20 cellular contexts compared by ENCODE assay signal in the genomic region with DNA sequence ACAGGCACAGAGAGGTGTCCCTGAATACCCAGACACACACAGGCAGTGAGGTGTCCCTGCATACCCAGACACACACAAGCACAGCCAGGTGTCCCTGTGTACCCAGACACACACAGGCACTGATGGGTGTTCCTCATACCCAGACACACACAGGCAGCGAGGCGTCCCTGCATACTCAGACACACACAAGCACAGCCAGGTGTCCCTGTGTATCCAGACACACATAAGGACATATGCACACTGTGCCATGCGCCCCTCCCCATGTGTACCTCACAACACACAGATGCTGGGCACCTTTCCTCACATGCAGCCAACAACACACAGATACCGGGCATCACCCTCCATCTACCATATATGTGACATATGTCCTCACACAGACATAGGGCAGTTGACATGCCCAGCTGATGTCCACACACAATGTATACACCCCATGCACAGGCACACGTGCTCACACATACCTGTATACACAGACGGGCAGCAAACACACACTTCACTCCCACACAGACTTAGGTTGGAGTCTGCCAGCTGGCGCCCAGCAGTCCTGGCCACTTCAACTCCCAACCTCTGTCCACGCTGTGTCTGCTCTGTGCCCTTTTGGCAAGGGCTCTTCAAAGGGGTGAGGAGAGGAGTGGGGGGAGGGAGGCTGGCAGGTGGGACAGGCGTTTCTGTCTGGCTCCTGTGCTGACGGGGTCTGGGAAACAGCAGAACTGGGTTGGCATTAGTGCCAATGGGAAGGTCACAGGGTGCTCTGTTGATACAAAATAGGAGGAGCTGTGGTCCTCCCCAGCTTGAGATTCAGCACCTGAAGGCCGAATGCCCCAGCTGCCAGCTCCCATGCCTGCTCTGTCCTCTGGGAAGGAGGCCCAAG.
DNase-seq lines count a peak whose midpoint lies in the region; ATAC-seq, FAIRE-seq and TF ChIP-seq lines count a peak whose summit lies in the region.
"Had no signal": no experiment of that assay in that cellular context is flagged by ENCODE, and none has a peak within 500 bp of the region (broad histone marks: within the 10 kb centered on the region; RNA-seq: fewer than 3 reads in every experiment).

No MANE protein-coding gene starts in this region.

- no peaks in the 10 kb centered on the region for H3K4me1 ChIP-seq in H1 (replicated peaks in 1 of 4; ENCODE audit: control insufficient read depth in 3 of 4, insufficient read depth in 4 of 4, low read length in 3 of 4)

- TF ChIP-seq RAD21 in H1 (IDR thresholded peaks at IDR 0.05 in 1 of 2, conservative IDR thresholded peaks at IDR 0.05 in 1 of 2; ENCODE audit: low read depth in 2 of 2, low read length in 2 of 2), result no peak

- no peaks in the 10 kb centered on the region for H3K4me1 Mint-ChIP-seq in natural killer cell treated with Interleukin-12 subunit alpha and Interleukin-12 subunit beta and Interleukin-15 and Interleukin-18, amount 100 ng/mL, for 72 hours (ENCODE audit: low read depth in 2 of 2)

- H4K91ac ChIP-seq in H1 (replicated peaks; ENCODE audit: insufficient read length, low read length), result no peak overlapping the region

- H4K8ac ChIP-seq in H1 (ENCODE audit: extremely low read depth, insufficient read depth, low read length), result no peak overlapping the region; the same call in 1 of the 2 replicates

- no peak overlapping the region for H4K5ac ChIP-seq in H1 (ENCODE audit: insufficient read length, low read depth, low read length)

- H3K36me3 ChIP-seq in H1 (ENCODE audit: control insufficient read depth in 2 of 4, insufficient read depth in 4 of 4, low read length in 3 of 4), result no peaks in the 10 kb centered on the region

- no peak for FAIRE-seq in H1 (lab: Jason Lieb, UNC)
- FAIRE-seq: A204.1, GM12892, K562 had no signal

- no peak overlapping the region for H3K4me3 ChIP-seq in H1 (ENCODE audit: extremely low read depth in 1 of 4, insufficient read depth in 2 of 4, low read depth in 3 of 4, low read length in 4 of 4)
- H3K4me3 ChIP-seq: K562, PC-9, SK-N-MC had no signal

- no peak overlapping the region for H2BK120ac ChIP-seq in H1 (replicated peaks; ENCODE audit: low read depth, low read length)

- H4K20me1 ChIP-seq in H1 (replicated peaks in 1 of 2; ENCODE audit: control insufficient read depth in 1 of 2, insufficient read depth in 2 of 2, low read length in 2 of 2), result no peaks in the 10 kb centered on the region

- no peak for TF ChIP-seq EP300 in H1 (IDR thresholded peaks at IDR 0.05; ENCODE audit: borderline replicate concordance in 1 of 2, low read depth in 2 of 2, low read length in 2 of 2)

- H3K4ac ChIP-seq in H1 (replicated peaks; ENCODE audit: insufficient read length, low read depth, low read length), result no peak overlapping the region

- no peaks in the 10 kb centered on the region for H3K79me1 ChIP-seq in H1 (ENCODE audit: low read depth, low read length)

- peaks cover 5 to 19% of the 10 kb centered on the region in 2 donors for H3K27me3 Mint-ChIP-seq in natural killer cell treated with Interleukin-12 subunit alpha and Interleukin-12 subunit beta and Interleukin-15 and Interleukin-18, amount 100 ng/mL, for 72 hours

- H3K27me3 ChIP-seq in H1 (replicated peaks in 1 of 4; ENCODE audit: control insufficient read depth in 3 of 4, extremely low read depth in 1 of 4, insufficient read depth in 3 of 4, low read length in 3 of 4), result no peaks in the 10 kb centered on the region; a peak in 3 of 7 replicates

- peak overlapping the region; percentile 65; the same call in 1 of the 2 replicates for H2AK5ac ChIP-seq in H1 (ENCODE audit: low read depth, low read length)

- POLR2A ChIA-PET in H1 (lab: Charles Lee; ENCODE audit: partially characterized antibody), result no interaction called here

- H3K23ac ChIP-seq in H1 (ENCODE audit: insufficient read length), result no peak overlapping the region

- 89% methylated on average over 11 of the region's 11 CpGs; no CpG with 5 or more reads in 1 of the 2 experiments for WGBS in H1 (ENCODE audit: extremely low coverage in 1 of 2, insufficient coverage in 1 of 2, insufficient read length in 1 of 2, insufficient replicate concordance in 2 of 2, low coverage in 1 of 2, low lambda C conversion rate in 2 of 2, missing lambda C conversion rate in 1 of 2), 2 experiments

- no peak overlapping the region for H3K18ac ChIP-seq in H1 (ENCODE audit: extremely low read depth, low read length)

- H3K36me3 Mint-ChIP-seq in natural killer cell treated with Interleukin-12 subunit alpha and Interleukin-12 subunit beta and Interleukin-15 and Interleukin-18, amount 100 ng/mL, for 72 hours, result no peaks in the 10 kb centered on the region

- no peak overlapping the region for H3K14ac ChIP-seq in H1 (ENCODE audit: insufficient read length)

- TF ChIP-seq CTCF in H1 (IDR thresholded peaks at IDR 0.05; ENCODE audit: control extremely low read depth in 1 of 3, insufficient read depth in 1 of 3, low read depth in 1 of 3, low read length in 3 of 3), result no peak

- no peak overlapping the region for H2BK5ac ChIP-seq in H1 (ENCODE audit: low read depth, low read length)

- peak; percentile 10 to 33 for ATAC-seq in natural killer cell treated with Interleukin-12 subunit alpha and Interleukin-12 subunit beta and Interleukin-15 and Interleukin-18, amount 100 ng/mL, for 72 hours
- ATAC-seq in GM19455 (IDR thresholded peaks at IDR 0.05; ENCODE audit: unreplicated experiment), result no peak
- ATAC-seq: K562 had no signal

- no peak for TF ChIP-seq POLR2A in H1 (IDR thresholded peaks at IDR 0.05; ENCODE audit: control extremely low read depth in 1 of 2, low read depth in 2 of 2, low read length in 2 of 2)

- no peaks in the 10 kb centered on the region for H3K9me3 ChIP-seq in H1 (ENCODE audit: insufficient read depth in 2 of 2, low read depth in 1 of 2, low read length in 1 of 2)

- no peak overlapping the region for H2BK12ac ChIP-seq in H1 (ENCODE audit: low read depth, low read length)

- no peaks in the 10 kb centered on the region for H3K23me2 ChIP-seq in H1 (ENCODE audit: low read depth, low read length)

- no peak overlapping the region for H2AFZ ChIP-seq in H1 (ENCODE audit: low read length)
- H2AFZ ChIP-seq: PC-9 had no signal

- H3K79me2 ChIP-seq in H1 (ENCODE audit: control insufficient read depth in 1 of 2, insufficient read depth in 2 of 2, low read length in 2 of 2), result no peaks in the 10 kb centered on the region

- no peaks in the 10 kb centered on the region for H3K9me3 Mint-ChIP-seq in natural killer cell treated with Interleukin-12 subunit alpha and Interleukin-12 subunit beta and Interleukin-15 and Interleukin-18, amount 100 ng/mL, for 72 hours

- no peak overlapping the region for H3K4me2 ChIP-seq in H1 (ENCODE audit: insufficient read depth in 1 of 2, low read depth in 2 of 2, low read length in 2 of 2)
- H3K4me2 ChIP-seq: PC-9 had no signal

- DNase-seq in DMS79 treated with DMSO at 0.1 percent for 48 hours (lab: John Stamatoyannopoulos, UW), result peak; percentile 50
- DNase-seq in DMS79 (lab: John Stamatoyannopoulos, UW), result no peak
- peak; percentile 50 for DNase-seq in NCI-H1105 (lab: John Stamatoyannopoulos, UW)
- DNase-seq in H1 (ENCODE audit: low read depth in 1 of 2, low spot score in 2 of 2), result no peak
- peak; percentile 44 for DNase-seq in natural killer cell treated with Interleukin-12 subunit alpha and Interleukin-12 subunit beta and Interleukin-15 and Interleukin-18, amount 100 ng/mL, for 72 hours (ENCODE audit: low spot score)
- DNase-seq in amniotic stem cell (lab: John Stamatoyannopoulos, UW), result no peak
- DNase-seq in NCI-H345 (lab: John Stamatoyannopoulos, UW), result no peak
- DNase-seq: COR-L47, DND-41, GDM1, NCI-H1694 treated with DMSO at 0.1 percent for 48 hours, NCI-H2171, NCI-H526, PC-9 had no signal

- H3K27ac ChIP-seq in H1 (ENCODE audit: low read depth, low read length), result no peak overlapping the region
- H3K27ac ChIP-seq: C4-2B, PC-9, SK-N-MC had no signal

- H3K4me3 Mint-ChIP-seq in natural killer cell treated with Interleukin-12 subunit alpha and Interleukin-12 subunit beta and Interleukin-15 and Interleukin-18, amount 100 ng/mL, for 72 hours, result no peak overlapping the region

- H3K27ac Mint-ChIP-seq in natural killer cell treated with Interleukin-12 subunit alpha and Interleukin-12 subunit beta and Interleukin-15 and Interleukin-18, amount 100 ng/mL, for 72 hours, result no peak overlapping the region

- no peak overlapping the region for H3K9ac ChIP-seq in H1 (replicated peaks in 1 of 4; ENCODE audit: extremely low read depth in 1 of 4, low read depth in 3 of 4, low read length in 3 of 4)

- CTCF ChIA-PET in H1 (lab: Charles Lee; ENCODE audit: partially characterized antibody), result interaction anchor here (0.6 to 0.8 kb wide), 2 partner anchors 77 to 120 kb away, joined by 3 to 4 read pairs; no protein-coding TSS in a partner anchor

- H2BK15ac ChIP-seq in H1 (ENCODE audit: low read length), result no peak overlapping the region

- no peak overlapping the region for H2BK20ac ChIP-seq in H1 (ENCODE audit: low read length)

- no peak overlapping the region for H3K56ac ChIP-seq in H1 (replicated peaks; ENCODE audit: insufficient read length, low read depth, low read length)

TF ChIP-seq in H1, 55 proteins besides CTCF, POLR2A, EP300 and RAD21 (continues in another document):
- TF ChIP-seq GABPA (IDR thresholded peaks at IDR 0.05; ENCODE audit: borderline replicate concordance, insufficient read depth, low read length) (no peak), SUZ12 (IDR thresholded peaks at IDR 0.05; ENCODE audit: low read length) (no peak), RXRA (IDR thresholded peaks at IDR 0.05; ENCODE audit: insufficient read depth, low read depth, low read length) (no peak), TAF7 (optimal IDR thresholded peaks at IDR 0.05; ENCODE audit: borderline replicate concordance, low read depth, low read length) (no peak), EGR1 (IDR thresholded peaks at IDR 0.05; ENCODE audit: borderline replicate concordance, low read depth, low read length) (no peak), FOSL1 (IDR thresholded peaks at IDR 0.05; ENCODE audit: insufficient read depth, low read depth, low read length) (no peak), HDAC2 (IDR thresholded peaks at IDR 0.05; ENCODE audit: borderline replicate concordance in 1 of 2, low read depth in 2 of 2, low read length in 2 of 2) (no peak), SP1 (IDR thresholded peaks at IDR 0.05; ENCODE audit: low read depth, low read length) (no peak), SIRT6 (IDR thresholded peaks at IDR 0.05; ENCODE audit: low read length) (no peak)
- TF ChIP-seq, protein P1, sequence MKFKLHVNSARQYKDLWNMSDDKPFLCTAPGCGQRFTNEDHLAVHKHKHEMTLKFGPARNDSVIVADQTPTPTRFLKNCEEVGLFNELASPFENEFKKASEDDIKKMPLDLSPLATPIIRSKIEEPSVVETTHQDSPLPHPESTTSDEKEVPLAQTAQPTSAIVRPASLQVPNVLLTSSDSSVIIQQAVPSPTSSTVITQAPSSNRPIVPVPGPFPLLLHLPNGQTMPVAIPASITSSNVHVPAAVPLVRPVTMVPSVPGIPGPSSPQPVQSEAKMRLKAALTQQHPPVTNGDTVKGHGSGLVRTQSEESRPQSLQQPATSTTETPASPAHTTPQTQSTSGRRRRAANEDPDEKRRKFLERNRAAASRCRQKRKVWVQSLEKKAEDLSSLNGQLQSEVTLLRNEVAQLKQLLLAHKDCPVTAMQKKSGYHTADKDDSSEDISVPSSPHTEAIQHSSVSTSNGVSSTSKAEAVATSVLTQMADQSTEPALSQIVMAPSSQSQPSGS (IDR thresholded peaks at IDR 0.05; ENCODE audit: low read length), result no peak

Comparison
In these comparisons a context has a peak if more than half of its experiments do, and no peak if none do; other contexts are left out.
1. DNase-seq: peak in DMS79 treated with DMSO at 0.1 percent for 48 hours (single experiment), NCI-H1105 (single experiment) and natural killer cell treated with Interleukin-12 subunit alpha and Interleukin-12 subunit beta and Interleukin-15 and Interleukin-18, amount 100 ng/mL, for 72 hours (single experiment); none in DMS79 (single experiment), H1 (0 of 2), amniotic stem cell (single experiment) and NCI-H345 (single experiment).